Comparison of ENCODE assay signal across 1 cellular context in the genomic region with DNA sequence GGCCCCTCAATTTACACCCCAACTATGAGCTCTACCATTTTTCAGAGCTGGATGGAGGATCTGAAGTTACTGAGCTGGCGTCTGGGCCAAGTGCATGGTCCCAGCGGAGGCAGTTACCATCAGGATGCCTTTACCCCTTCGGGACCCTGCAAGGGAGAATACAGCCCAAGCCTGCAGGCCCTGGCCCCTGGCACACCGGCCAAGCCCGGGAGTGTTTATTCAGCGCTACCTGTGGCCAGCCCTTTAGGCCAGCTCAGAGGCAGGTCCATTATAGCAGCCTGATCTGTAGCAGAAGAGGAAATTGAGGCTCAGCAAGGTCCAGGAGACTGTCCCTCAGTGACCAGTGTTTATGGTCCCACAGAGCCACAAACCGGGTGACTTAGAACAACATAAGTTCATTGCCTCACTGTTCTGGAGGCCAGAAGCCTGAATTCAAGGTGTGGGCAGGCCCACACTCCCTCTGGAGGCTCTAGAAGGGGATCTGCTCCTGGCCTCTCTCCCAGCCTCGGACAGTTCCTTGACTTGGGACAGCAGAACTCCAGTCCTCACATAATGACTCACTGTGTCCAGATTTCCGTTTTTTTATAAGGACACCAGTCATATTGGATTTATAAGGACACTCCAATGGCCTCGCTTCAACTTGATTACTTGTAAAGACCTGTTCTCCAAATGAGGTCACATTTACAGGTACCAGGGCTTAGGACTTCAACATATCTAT.
TF ChIP-seq lines count a peak whose summit lies in the region.

No MANE protein-coding gene starts in this region.

TF ChIP-seq in H1, 55 proteins besides CTCF, POLR2A, EP300 and RAD21:
- TF ChIP-seq TEAD4 (IDR thresholded peaks at IDR 0.05; ENCODE audit: low read depth, low read length) = no peak
- TF ChIP-seq JUN (IDR thresholded peaks at IDR 0.05; ENCODE audit: low read depth, low read length) = no peak
- TF ChIP-seq POU5F1 (IDR thresholded peaks at IDR 0.05; ENCODE audit: low read depth, low read length) = no peak
- TF ChIP-seq, protein P1, sequence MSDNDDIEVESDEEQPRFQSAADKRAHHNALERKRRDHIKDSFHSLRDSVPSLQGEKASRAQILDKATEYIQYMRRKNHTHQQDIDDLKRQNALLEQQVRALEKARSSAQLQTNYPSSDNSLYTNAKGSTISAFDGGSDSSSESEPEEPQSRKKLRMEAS (IDR thresholded peaks at IDR 0.05) = no peak
- no peak for TF ChIP-seq SP2 (IDR thresholded peaks at IDR 0.05; ENCODE audit: low read length)
- no peak for TF ChIP-seq SRF (IDR thresholded peaks at IDR 0.05; ENCODE audit: low read depth, low read length)
- no peak for TF ChIP-seq HDAC2 (IDR thresholded peaks at IDR 0.05; ENCODE audit: borderline replicate concordance in 1 of 2, low read depth in 2 of 2, low read length in 2 of 2)
- TF ChIP-seq SIX5 (IDR thresholded peaks at IDR 0.05; ENCODE audit: low read depth, low read length) = no peak
- TF ChIP-seq PHF8 (conservative IDR thresholded peaks at IDR 0.05; ENCODE audit: low read depth, low read length) = no peak
- no peak for TF ChIP-seq RNF2 (IDR thresholded peaks at IDR 0.05; ENCODE audit: borderline replicate concordance, low read depth, low read length, missing control alignments, poor library complexity, severe bottlenecking)
- no peak for TF ChIP-seq SUZ12 (IDR thresholded peaks at IDR 0.05; ENCODE audit: low read length)
- TF ChIP-seq CHD2 (IDR thresholded peaks at IDR 0.05; ENCODE audit: low read length) = no peak
- no peak for TF ChIP-seq CBX5 (IDR thresholded peaks at IDR 0.05; ENCODE audit: low read depth, low read length)
- no peak for TF ChIP-seq SP4 (IDR thresholded peaks at IDR 0.05; ENCODE audit: low read length)
- TF ChIP-seq TAF1 (IDR thresholded peaks at IDR 0.05; ENCODE audit: low read depth, low read length) = no peak
- TF ChIP-seq, protein P2, sequence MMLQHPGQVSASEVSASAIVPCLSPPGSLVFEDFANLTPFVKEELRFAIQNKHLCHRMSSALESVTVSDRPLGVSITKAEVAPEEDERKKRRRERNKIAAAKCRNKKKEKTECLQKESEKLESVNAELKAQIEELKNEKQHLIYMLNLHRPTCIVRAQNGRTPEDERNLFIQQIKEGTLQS (IDR thresholded peaks at IDR 0.05; ENCODE audit: insufficient read depth, low read depth, low read length) = no peak
